In the genomic region with DNA sequence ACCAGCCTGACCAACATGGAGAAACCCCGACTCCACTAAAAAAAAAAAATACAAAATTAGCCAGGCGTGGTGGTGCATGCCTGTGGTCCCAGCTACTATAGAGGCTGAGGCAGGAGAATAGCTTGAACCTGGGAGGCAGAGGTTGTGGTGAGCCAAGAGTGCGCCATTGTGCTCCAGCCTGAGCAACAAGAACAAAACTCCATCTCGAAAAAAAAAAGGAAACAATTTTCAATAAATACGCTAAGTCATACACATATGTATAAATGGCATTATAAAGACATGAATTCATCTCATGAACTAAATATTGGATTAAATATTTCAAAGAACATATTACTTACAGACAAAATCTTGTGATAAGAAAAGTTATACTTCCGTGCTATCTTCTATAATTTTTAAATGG, we compare ENCODE assay signal across 27 cellular contexts.
"Had no signal": no experiment of that assay in that cellular context is flagged by ENCODE, and none has a peak within 500 bp of the region (broad histone marks: within the 10 kb centered on the region; RNA-seq: fewer than 3 reads in every experiment).

No MANE protein-coding gene starts in this region.

- H3K27me3 Mint-ChIP-seq: activated B cell treated with CpG ODN at 0.5 μM for 24 hours; activated CD8-positive, alpha-beta memory T cell treated with anti-CD3 and anti-CD28 coated beads, Interleukin-2, amount 10 ng/mL, durations not matched to agents 7 days and 5 days; memory B cell; naive thymus-derived CD4-positive, alpha-beta T cell had no signal

- H3K27me3 ChIP-seq: cardiac muscle cell, colonic mucosa, gastroesophageal sphincter, right atrium auricular region, upper lobe of left lung had no signal

- DNase-seq: activated B cell treated with CpG ODN at 0.5 μM for 24 hours; activated CD4-positive, alpha-beta T cell treated with anti-CD3 and anti-CD28 coated beads, Interleukin-2, amount 50 U/mL, for 1 hour; activated CD8-positive, alpha-beta memory T cell treated with anti-CD3 and anti-CD28 coated beads, Interleukin-2, amount 10 ng/mL, durations not matched to agents 7 days and 5 days; activated CD8-positive, alpha-beta T cell treated with anti-CD3 and anti-CD28 coated beads, Interleukin-2, amount 10 ng/mL, durations not matched to agents 7 days and 5 days; activated T-cell treated with anti-CD3 and anti-CD28 coated beads, Interleukin-2, amount 50 U/mL, for 48 hours; cerebellar nuclear complex; colonic mucosa; dorsolateral prefrontal cortex; effector memory CD4-positive, alpha-beta T cell; erythroblast; hippocampal formation; left cardiac atrium; left ventricle myocardium superior; midbrain; naive thymus-derived CD4-positive, alpha-beta T cell; stimulated activated CD4-positive, alpha-beta T cell treated with anti-CD3 and anti-CD28 coated beads, Interleukin-2, amount 100 ng/mL, for 48 hours; stimulated activated naive CD8-positive, alpha-beta T cell treated with anti-CD3 and anti-CD28 coated beads, Interleukin-15, Interleukin-2, amounts not matched to agents 100 U/mL and 50 U/mL, for 24 hours; T-helper 1 cell; upper lobe of left lung had no signal

- H3K27ac ChIP-seq: cardiac muscle cell, colonic mucosa, dorsolateral prefrontal cortex, right atrium auricular region had no signal

- H3K36me3 ChIP-seq: cardiac muscle cell, colonic mucosa, gastroesophageal sphincter, right atrium auricular region had no signal

- H3K4me3 ChIP-seq: cardiac muscle cell, colonic mucosa had no signal

- H3K9ac ChIP-seq: parathyroid adenoma had no signal

- H2AFZ ChIP-seq: parathyroid adenoma had no signal

- H3K9me3 Mint-ChIP-seq: activated B cell treated with CpG ODN at 0.5 μM for 24 hours; activated naive CD4-positive, alpha-beta T cell treated with anti-CD3 and anti-CD28 coated beads, Interleukin-2, amount 50 U/mL, for 72 hours; activated T-helper 2 cell treated with anti-CD3 and anti-CD28 coated beads, Interferon-gamma antibody, Interleukin-2, Interleukin-4, amounts not matched to agents 10 μg/mL and 5 μg/mL and 100 μg/mL, durations not matched to agents 14 hours and 24 hours and 36 hours; memory B cell; T-helper 2 cell treated with Interferon-gamma antibody and Interleukin-4, amounts not matched to agents 5 μg/mL and 100 μg/mL, for 36 hours had no signal

- H3K4me3 Mint-ChIP-seq: activated B cell treated with CpG ODN at 0.5 μM for 24 hours, memory B cell had no signal

- H3K9me3 ChIP-seq: colonic mucosa, gastroesophageal sphincter, right atrium auricular region, upper lobe of left lung had no signal

- ATAC-seq: activated CD8-positive, alpha-beta memory T cell treated with anti-CD3 and anti-CD28 coated beads, Interleukin-2, amount 10 ng/mL, durations not matched to agents 7 days and 5 days; activated CD8-positive, alpha-beta T cell treated with anti-CD3 and anti-CD28 coated beads, Interleukin-2, amount 10 ng/mL, durations not matched to agents 7 days and 5 days; activated naive CD4-positive, alpha-beta T cell treated with anti-CD3 and anti-CD28 coated beads, Interleukin-2, amount 50 U/mL, for 72 hours; gastroesophageal sphincter; left cardiac atrium; left ventricle myocardium superior; naive thymus-derived CD4-positive, alpha-beta T cell; stimulated activated naive CD8-positive, alpha-beta T cell treated with anti-CD3 and anti-CD28 coated beads, Interleukin-15, Interleukin-2, amounts not matched to agents 100 U/mL and 50 U/mL, for 24 hours had no signal

- H3K27ac Mint-ChIP-seq: activated B cell treated with CpG ODN at 0.5 μM for 24 hours; activated CD8-positive, alpha-beta memory T cell treated with anti-CD3 and anti-CD28 coated beads, Interleukin-2, amount 10 ng/mL, durations not matched to agents 7 days and 5 days; activated CD8-positive, alpha-beta T cell treated with anti-CD3 and anti-CD28 coated beads, Interleukin-2, amount 10 ng/mL, durations not matched to agents 7 days and 5 days; activated naive CD4-positive, alpha-beta T cell treated with anti-CD3 and anti-CD28 coated beads, Interleukin-2, amount 50 U/mL, for 72 hours; activated T-helper 2 cell treated with anti-CD3 and anti-CD28 coated beads, Interferon-gamma antibody, Interleukin-2, Interleukin-4, amounts not matched to agents 10 μg/mL and 5 μg/mL and 100 μg/mL, durations not matched to agents 14 hours and 24 hours and 36 hours; naive thymus-derived CD4-positive, alpha-beta T cell; T-helper 2 cell treated with Interferon-gamma antibody and Interleukin-4, amounts not matched to agents 5 μg/mL and 100 μg/mL, for 36 hours had no signal
